In genomic region chr1:23625929-23626535, GRCh38 we compare ENCODE assay signal across 1 cellular context.
TF ChIP-seq lines count a peak whose summit lies in the region.

No MANE protein-coding gene starts in this region.

TF ChIP-seq in H1, 55 proteins besides CTCF, POLR2A, EP300 and RAD21 (continued from another document):
- TF ChIP-seq RNF2 (IDR thresholded peaks at IDR 0.05; ENCODE audit: borderline replicate concordance, low read depth, low read length, missing control alignments, poor library complexity, severe bottlenecking) (no peak), CBX5 (IDR thresholded peaks at IDR 0.05; ENCODE audit: low read depth, low read length) (no peak), YY1 (IDR thresholded peaks at IDR 0.05; ENCODE audit: low read depth, low read length) (no peak), PHF8 (conservative IDR thresholded peaks at IDR 0.05; ENCODE audit: low read depth, low read length) (no peak), MAFK (IDR thresholded peaks at IDR 0.05; ENCODE audit: low read depth, low read length) (no peak), CHD7 (IDR thresholded peaks at IDR 0.05; ENCODE audit: insufficient replicate concordance, low read length) (no peak), BRCA1 (IDR thresholded peaks at IDR 0.05; ENCODE audit: low read depth, low read length) (no peak), CHD1 (IDR thresholded peaks at IDR 0.05; ENCODE audit: low read depth, low read length) (no peak), SAP30 (IDR thresholded peaks at IDR 0.05; ENCODE audit: insufficient read depth, insufficient replicate concordance, low read length) (no peak), SIN3A (conservative IDR thresholded peaks at IDR 0.05 in 1 of 2, IDR thresholded peaks at IDR 0.05 in 1 of 2; ENCODE audit: low read depth in 1 of 2, low read length in 2 of 2) (no peak), FOSL1 (IDR thresholded peaks at IDR 0.05; ENCODE audit: insufficient read depth, low read depth, low read length) (no peak)
- TF ChIP-seq, protein P1, sequence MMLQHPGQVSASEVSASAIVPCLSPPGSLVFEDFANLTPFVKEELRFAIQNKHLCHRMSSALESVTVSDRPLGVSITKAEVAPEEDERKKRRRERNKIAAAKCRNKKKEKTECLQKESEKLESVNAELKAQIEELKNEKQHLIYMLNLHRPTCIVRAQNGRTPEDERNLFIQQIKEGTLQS (IDR thresholded peaks at IDR 0.05; ENCODE audit: insufficient read depth, low read depth, low read length) = no peak
- TF ChIP-seq, protein P2, sequence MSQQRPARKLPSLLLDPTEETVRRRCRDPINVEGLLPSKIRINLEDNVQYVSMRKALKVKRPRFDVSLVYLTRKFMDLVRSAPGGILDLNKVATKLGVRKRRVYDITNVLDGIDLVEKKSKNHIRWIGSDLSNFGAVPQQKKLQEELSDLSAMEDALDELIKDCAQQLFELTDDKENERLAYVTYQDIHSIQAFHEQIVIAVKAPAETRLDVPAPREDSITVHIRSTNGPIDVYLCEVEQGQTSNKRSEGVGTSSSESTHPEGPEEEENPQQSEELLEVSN (IDR thresholded peaks at IDR 0.05) = no peak
TF ChIP-seq in H1: peak in this region for 0.
